In the genomic region with DNA sequence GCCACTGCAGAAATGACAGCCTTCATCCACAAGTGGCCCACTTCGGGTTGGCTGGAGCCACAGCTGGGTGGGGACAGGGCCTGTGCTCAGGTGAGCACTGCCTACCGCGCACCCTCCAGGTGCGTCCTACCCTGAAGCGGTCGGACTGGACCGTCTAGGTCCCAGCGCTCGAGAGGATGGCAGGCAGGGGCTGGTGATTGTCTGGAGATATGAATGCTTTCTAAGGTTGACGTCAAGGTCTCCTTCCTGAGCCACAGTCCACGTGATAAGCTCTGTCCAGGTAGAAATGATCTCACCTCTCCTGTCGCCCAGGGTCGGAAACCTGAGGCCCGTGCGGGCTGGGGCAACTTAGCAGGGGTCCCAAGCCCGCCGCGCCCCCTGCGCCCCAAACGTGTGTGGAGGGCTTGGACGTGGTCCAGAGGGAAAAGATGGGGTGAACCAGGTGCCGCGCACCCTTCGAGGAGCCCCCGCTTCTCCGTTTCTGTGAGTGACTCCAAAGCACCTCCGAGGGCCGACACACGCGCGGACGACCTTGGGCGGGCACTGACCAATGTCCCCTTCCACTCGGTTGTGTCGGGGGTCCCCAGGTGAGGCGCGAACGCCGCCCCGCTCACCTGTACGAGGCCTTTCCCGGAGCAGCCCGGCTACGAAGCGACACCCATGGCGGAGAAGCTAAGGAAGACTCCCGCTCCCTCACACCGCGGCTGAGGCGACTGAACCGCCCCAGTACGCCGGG, we compare ENCODE assay signal across 8 cellular contexts. TPM values are rescaled to one million over a fixed set of nuclear protein-coding genes. Genes with fewer than 3 reads are reported as not detected.
A peak's percentile ranks its signal among the peaks of the same experiment; 100 is the strongest.
DNase-seq lines count a peak whose midpoint lies in the region; ATAC-seq and TF ChIP-seq lines count a peak whose summit lies in the region.

No MANE protein-coding gene starts in this region.

- peak overlapping the region in 9 of 11 experiments; percentile 14 to 74 (median 58); a peak in 15 of 22 replicates for H3K27ac ChIP-seq in BLaER1 treated with 17β-estradiol and CSF1 and Interleukin-3, amounts not matched to agents 10 nM and 100 nM
- H3K27ac ChIP-seq in VCaP, result peak overlapping the region; percentile 100

- DNase-seq in HEK293T (ENCODE audit: extremely low spot score) (no peak), left ventricle myocardium superior (peak; percentile 43), skeletal muscle cell (ENCODE audit: low read depth) (no peak)

- H3K9ac ChIP-seq in BLaER1 treated with 17β-estradiol and CSF1 and Interleukin-3, amounts not matched to agents 10 nM and 100 nM, result peak overlapping the region; percentile 53 to 78 (median 75)

- H3K4me2 ChIP-seq in BLaER1 treated with 17β-estradiol and CSF1 and Interleukin-3, amounts not matched to agents 10 nM and 100 nM, result peak overlapping the region; percentile 74 to 99 (median 96)

- intact Hi-C loops in left ventricle myocardium superior (cut with micrococcal nuclease), result loop anchor here (10.0 kb wide), 1 partner anchor 179 kb away; no protein-coding TSS in a partner anchor

- no peak for TF ChIP-seq CTCF in VCaP (conservative IDR thresholded peaks at IDR 0.05)

- peaks cover 19 to 32% (median 22%) of the 10 kb centered on the region in 10 experiments for H3K4me1 ChIP-seq in BLaER1 treated with 17β-estradiol and CSF1 and Interleukin-3, amounts not matched to agents 10 nM and 100 nM

- POLR2A ChIA-PET in HEK293T (lab: Yijun Ruan, JAX), result interaction anchor here (1.0 to 1.1 kb wide), 2 partner anchors 20 to 165 kb away, joined by 3 read pairs; partner anchors contain the start of gene CBR3

- peak overlapping the region; percentile 53 to 70 (median 58) for H3K4me3 ChIP-seq in BLaER1 treated with 17β-estradiol and CSF1 and Interleukin-3, amounts not matched to agents 10 nM and 100 nM
- peak overlapping the region; percentile 74 for H3K4me3 ChIP-seq in skeletal muscle cell (ENCODE audit: low read depth, low read length)

- peaks cover 0 to 3% (median 0%) of the 10 kb centered on the region in 11 experiments; a peak in 1 of 22 replicates for H3K9me3 ChIP-seq in BLaER1 treated with 17β-estradiol and CSF1 and Interleukin-3, amounts not matched to agents 10 nM and 100 nM (replicated peaks in 1 of 11)

- ATAC-seq in left ventricle myocardium superior, result no peak
- ATAC-seq in HG02610 (IDR thresholded peaks at IDR 0.05; ENCODE audit: unreplicated experiment), result no peak
- no peak for ATAC-seq in HG03196 (IDR thresholded peaks at IDR 0.05; ENCODE audit: unreplicated experiment)
- no peak for ATAC-seq in HG02759 (IDR thresholded peaks at IDR 0.05; ENCODE audit: unreplicated experiment)

- peaks cover 0 to 20% (median 0%) of the 10 kb centered on the region in 11 experiments; a peak in 4 of 22 replicates for H4K20me1 ChIP-seq in BLaER1 treated with 17β-estradiol and CSF1 and Interleukin-3, amounts not matched to agents 10 nM and 100 nM

- H3K27me3 ChIP-seq in BLaER1 treated with 17β-estradiol and CSF1 and Interleukin-3, amounts not matched to agents 10 nM and 100 nM, result peaks cover 0 to 8% (median 0%) of the 10 kb centered on the region in 11 experiments; a peak in 3 of 22 replicates

- CTCF ChIA-PET in HEK293T (lab: Yijun Ruan, JAX), result interaction anchor here (0.6 kb wide), 2 partner anchors 17 to 48 kb away, joined by 3 to 5 read pairs; no protein-coding TSS in a partner anchor

- H3K36me3 ChIP-seq in BLaER1 treated with 17β-estradiol and CSF1 and Interleukin-3, amounts not matched to agents 10 nM and 100 nM, result no peaks in the 10 kb centered on the region

TF ChIP-seq in HEK293T, 16 proteins besides CTCF, POLR2A, EP300 and RAD21:
- TF ChIP-seq FOXM1 (IDR thresholded peaks at IDR 0.05; ENCODE audit: borderline replicate concordance) (no peak), L3MBTL2 (conservative IDR thresholded peaks at IDR 0.05) (peak; percentile 48; the same call in 1 of the 2 replicates), SP1 (IDR thresholded peaks at IDR 0.05) (no peak), PKNOX1 (IDR thresholded peaks at IDR 0.05) (no peak), FOXK2 (IDR thresholded peaks at IDR 0.05) (no peak), HDGF (IDR thresholded peaks at IDR 0.05; ENCODE audit: borderline replicate concordance) (no peak), ARNT (IDR thresholded peaks at IDR 0.05) (no peak)

RNA-seq across cellular contexts. Expression of gene DOP1B, which starts 0.9 kb away (rescaled TPM):
- total RNA-seq in left ventricle myocardium superior, result 15.8 TPM

RNA-seq across cellular contexts. Expression of gene CBR3, which starts 20.9 kb away (rescaled TPM):
- total RNA-seq in left ventricle myocardium superior, result 2.6 TPM
